ENCODE assay signal across 17 cellular contexts in the genomic region with DNA sequence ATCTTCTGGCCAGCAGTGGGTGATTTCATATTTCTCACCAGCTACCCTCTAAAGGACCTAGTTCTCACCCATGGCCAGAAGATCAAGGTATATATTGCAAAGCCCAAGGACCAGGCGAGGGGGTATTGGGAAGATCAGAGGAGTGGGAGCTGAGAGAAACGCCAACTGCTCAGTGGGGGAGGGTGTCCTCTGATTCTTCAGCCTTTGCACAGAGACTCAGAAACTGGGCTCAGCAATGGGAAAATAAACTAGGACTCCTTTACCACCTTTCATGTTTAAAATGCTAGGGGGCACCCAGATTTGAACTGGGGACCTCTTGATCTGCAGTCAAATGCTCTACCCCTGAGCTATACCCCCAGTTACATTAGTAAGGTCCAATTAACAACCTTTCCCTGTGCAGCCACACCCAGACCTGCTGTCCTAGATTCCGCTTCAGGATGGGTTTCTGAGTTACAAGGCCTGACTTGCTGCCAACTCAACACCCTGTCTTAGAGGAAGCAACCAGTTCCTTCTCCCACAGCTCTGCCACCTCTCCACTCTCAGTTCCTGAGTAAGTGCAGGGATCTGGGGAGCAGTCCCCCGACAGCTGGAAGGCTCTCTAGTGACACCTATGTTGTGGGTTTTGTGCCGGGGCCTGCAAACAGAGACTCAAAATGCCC.
A peak's percentile ranks its signal among the peaks of the same experiment; 100 is the strongest.
DNase-seq lines count a peak whose midpoint lies in the region; ATAC-seq and TF ChIP-seq lines count a peak whose summit lies in the region.
"Had no signal": no experiment of that assay in that cellular context is flagged by ENCODE, and none has a peak within 500 bp of the region (broad histone marks: within the 10 kb centered on the region; RNA-seq: fewer than 3 reads in every experiment).

No MANE protein-coding gene starts in this region.

- in situ Hi-C loops in mammary epithelial cell (cut with MboI; ENCODE audit: low sequenced_read_pairs in 2 of 2) = no loop called here

- no peak overlapping the region for H3K4me2 ChIP-seq in mammary epithelial cell (ENCODE audit: insufficient read depth, low read depth, low read length)
- no peak overlapping the region for H3K4me2 ChIP-seq in osteoblast (ENCODE audit: insufficient read depth, low read length)
- H3K4me2 ChIP-seq: smooth muscle cell had no signal

- intact Hi-C loops in mammary epithelial cell (cut with micrococcal nuclease) = no loop called here

- no peak overlapping the region for H3K9ac ChIP-seq in mammary epithelial cell (ENCODE audit: insufficient read depth, low read length)

- H3K4me3 ChIP-seq in mammary epithelial cell (replicated peaks in 1 of 3; ENCODE audit: insufficient read depth in 1 of 3, low read depth in 2 of 3, low read length in 3 of 3) = no peak overlapping the region
- no peak overlapping the region for H3K4me3 ChIP-seq in osteoblast (ENCODE audit: insufficient read depth, low read length)
- H3K4me3 ChIP-seq: cardiac muscle cell, SJCRH30, smooth muscle cell had no signal

- no peak overlapping the region for H3K27ac ChIP-seq in mammary epithelial cell (ENCODE audit: insufficient read depth, low read depth, low read length)
- no peak overlapping the region for H3K27ac ChIP-seq in osteoblast (ENCODE audit: low read depth, low read length)
- H3K27ac ChIP-seq: cardiac muscle cell, SJCRH30 had no signal

- H3K9me3 ChIP-seq in mammary epithelial cell (replicated peaks; ENCODE audit: insufficient read depth, low read length) (no peaks in the 10 kb centered on the region), osteoblast (ENCODE audit: low read depth, low read length) (no peaks in the 10 kb centered on the region)
- H3K9me3 ChIP-seq: SJCRH30 had no signal

- CTCF ChIA-PET in mammary epithelial cell (lab: Charles Lee; ENCODE audit: low non-redundant PET) = interaction anchor here (0.7 kb wide), 1 partner anchor 8 kb away, joined by 3 read pairs; no protein-coding TSS in a partner anchor

- H3K27me3 ChIP-seq in mammary epithelial cell (ENCODE audit: insufficient read depth, low read length) (no peaks in the 10 kb centered on the region), osteoblast (ENCODE audit: insufficient read depth, low read length) (no peaks in the 10 kb centered on the region)
- H3K27me3 ChIP-seq: cardiac muscle cell, SJCRH30 had no signal

- 53% methylated on average over 5 of the region's 5 CpGs for WGBS in mammary epithelial cell (ENCODE audit: low coverage, missing lambda C conversion rate)

- peak; percentile 39 for DNase-seq in SIG-M5 treated with dmso at 0.1 percent for 504 hours (lab: John Stamatoyannopoulos, UW; ENCODE audit: unreplicated experiment)
- DNase-seq in SIG-M5 (lab: John Stamatoyannopoulos, UW) = no peak
- DNase-seq in M059J (ENCODE audit: low read depth) = peak; percentile 13
- peak; percentile 85 for DNase-seq in mammary epithelial cell
- peak; percentile 58 for DNase-seq in osteoblast (ENCODE audit: insufficient read length, low spot score, missing footprints)
- no peak for DNase-seq in activated T-cell treated with anti-CD3 and anti-CD28 coated beads for 4 hours
- DNase-seq: activated CD4-positive, alpha-beta T cell treated with anti-CD3 and anti-CD28 coated beads for 1 hour; activated gamma-delta T cell treated with Interleukin-2 at 50 U/mL for 16 hours; GDM1; NCI-H2107; trophoblast cell had no signal

- H2AFZ ChIP-seq in mammary epithelial cell (ENCODE audit: low read depth, low read length) (no peak overlapping the region), osteoblast (ENCODE audit: low read length) (no peak overlapping the region)

- no peaks in the 10 kb centered on the region for H4K20me1 ChIP-seq in mammary epithelial cell (ENCODE audit: insufficient read depth, low read length)
- H4K20me1 ChIP-seq in osteoblast (ENCODE audit: insufficient read depth, low read length) = no peaks in the 10 kb centered on the region

- dilution Hi-C loops in mammary epithelial cell (cut with HindIII; ENCODE audit: low sequenced_read_pairs) = no loop called here

- BruUV-seq in mammary epithelial cell (replicated peaks; lab: Mats Ljungman, UMichigan) = TSS peak; percentile 98

- H3K36me3 ChIP-seq in mammary epithelial cell (ENCODE audit: insufficient read depth, low read length) (no peaks in the 10 kb centered on the region), osteoblast (ENCODE audit: insufficient read depth, low read length) (no peaks in the 10 kb centered on the region)
- H3K36me3 ChIP-seq: cardiac muscle cell, SJCRH30 had no signal

- ATAC-seq in GM19455 (IDR thresholded peaks at IDR 0.05; ENCODE audit: unreplicated experiment) (no peak), GM19324 (IDR thresholded peaks at IDR 0.05; ENCODE audit: low FRiP score, unreplicated experiment) (no peak)
- ATAC-seq: natural killer cell treated with Interleukin-12 subunit alpha and Interleukin-12 subunit beta and Interleukin-15 and Interleukin-18, amount 100 ng/mL, for 72 hours had no signal

- H3K4me1 ChIP-seq in mammary epithelial cell (ENCODE audit: insufficient read depth, low read length) = no peaks in the 10 kb centered on the region
- H3K4me1 ChIP-seq in osteoblast (ENCODE audit: insufficient read depth, low read length) = no peaks in the 10 kb centered on the region
- H3K4me1 ChIP-seq: SJCRH30 had no signal

- H3K79me2 ChIP-seq in mammary epithelial cell (ENCODE audit: insufficient read depth, low read length) (no peaks in the 10 kb centered on the region), osteoblast (ENCODE audit: insufficient read depth, low read length) (no peaks in the 10 kb centered on the region)

- TF ChIP-seq CTCF in mammary epithelial cell (conservative IDR thresholded peaks at IDR 0.05 in 1 of 2, IDR thresholded peaks at IDR 0.05 in 1 of 2; ENCODE audit: extremely low read depth in 1 of 2, insufficient read depth in 1 of 2, low read depth in 1 of 2, low read length in 2 of 2) (no peak), osteoblast (IDR thresholded peaks at IDR 0.05; ENCODE audit: extremely low read depth, low read depth, low read length) (no peak)

Comparison
In these comparisons a context has a peak if more than half of its experiments do, and no peak if none do; other contexts are left out.
1. DNase-seq: peak in SIG-M5 treated with dmso at 0.1 percent for 504 hours (single experiment), M059J (single experiment), mammary epithelial cell (single experiment) and osteoblast (single experiment); none in SIG-M5 (single experiment) and activated T-cell treated with anti-CD3 and anti-CD28 coated beads for 4 hours (single experiment).